20 cellular contexts compared by ENCODE assay signal in the genomic region with DNA sequence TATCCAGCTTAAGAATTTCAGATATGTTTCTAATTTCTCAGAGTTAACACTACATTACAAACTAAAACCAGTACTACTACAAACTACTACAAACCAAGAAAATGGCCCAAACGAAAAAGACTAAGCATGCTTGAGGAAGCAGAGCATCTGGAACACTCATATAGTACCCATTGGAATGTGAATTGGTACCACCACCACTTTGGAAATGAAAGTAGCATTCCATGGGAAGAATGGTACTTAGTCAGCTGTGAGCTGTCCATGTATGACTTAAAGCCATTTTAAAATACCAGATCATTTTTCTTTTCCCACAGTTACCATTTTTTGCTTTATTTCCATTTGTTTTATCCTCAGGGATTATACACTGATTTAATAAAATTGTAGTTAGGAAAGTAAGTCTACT. TPM values are rescaled to one million over a fixed set of nuclear protein-coding genes. Genes with fewer than 3 reads are reported as not detected.
"Had no signal": no experiment of that assay in that cellular context is flagged by ENCODE, and none has a peak within 500 bp of the region (broad histone marks: within the 10 kb centered on the region; RNA-seq: fewer than 3 reads in every experiment).

No MANE protein-coding gene starts in this region.

- H3K36me3 ChIP-seq: uterus had no signal

- H3K4me3 ChIP-seq: coronary artery, tibial nerve, uterus had no signal

- H3K27me3 ChIP-seq: brain microvascular endothelial cell, foreskin keratinocyte, tibial nerve, uterus had no signal

- H3K9me3 ChIP-seq: tibial nerve, uterus had no signal

- DNase-seq: activated CD4-positive, alpha-beta memory T cell treated with anti-CD3 and anti-CD28 coated beads, Interleukin-2, amount 10 ng/mL, durations not matched to agents 7 days and 5 days; activated CD4-positive, alpha-beta T cell treated with anti-CD3 and anti-CD28 coated beads for 36 hours; activated effector memory CD4-positive, alpha-beta T cell treated with Interleukin-2 at 50 U/mL for 16 hours; activated T-cell treated with anti-CD3 and anti-CD28 coated beads, Interleukin-2, amount 50 U/mL, for 4 hours; amygdala; brain microvascular endothelial cell; foreskin keratinocyte; glutamatergic neuron; kidney glomerular epithelial cell; mesenchymal stem cell; naive thymus-derived CD8-positive, alpha-beta T cell; stimulated activated CD4-positive, alpha-beta T cell treated with anti-CD3 and anti-CD28 coated beads, Interleukin-2, amount 100 ng/mL, for 48 hours; substantia nigra; uterus had no signal

- H3K4me1 ChIP-seq: foreskin keratinocyte, tibial nerve, uterus had no signal

- ATAC-seq: activated CD4-positive, alpha-beta T cell treated with anti-CD3 and anti-CD28 coated beads for 36 hours; activated T-cell treated with anti-CD3 and anti-CD28 coated beads, Interleukin-2, amount 50 U/mL, for 4 hours; esophagus mucosa; foreskin keratinocyte; naive thymus-derived CD8-positive, alpha-beta T cell; stimulated activated memory B cell treated with anti-CD40 and anti-IgM and Interleukin-4, amounts not matched to agents 10 μg/mL and 1 μg/mL and 100 μg/mL, for 72 hours had no signal

RNA-seq across cellular contexts. Expression of a gene that starts 52.9 kb away (rescaled TPM):
- total RNA-seq: esophagus mucosa, foreskin keratinocyte, mucosa of gallbladder, renal cortical epithelial cell, uterus had no signal
